Comparison of ENCODE assay signal across 10 cellular contexts in genomic region chr1:205493241-205494085, GRCh38. TPM values are rescaled to one million over a fixed set of nuclear protein-coding genes. Genes with fewer than 3 reads are reported as not detected.
DNase-seq lines count a peak whose midpoint lies in the region; ATAC-seq, FAIRE-seq and TF ChIP-seq lines count a peak whose summit lies in the region.
"Had no signal": no experiment of that assay in that cellular context is flagged by ENCODE, and none has a peak within 500 bp of the region (broad histone marks: within the 10 kb centered on the region; RNA-seq: fewer than 3 reads in every experiment).

No MANE protein-coding gene starts in this region.

- TF ChIP-seq CTCF in GM12878 (IDR thresholded peaks at IDR 0.05 in 2 of 3, conservative IDR thresholded peaks at IDR 0.05 in 1 of 3; ENCODE audit: control insufficient read depth in 2 of 3, extremely low read depth in 1 of 3, insufficient read depth in 1 of 3, low read depth in 3 of 3, low read length in 3 of 3), result no peak
- TF ChIP-seq CTCF in HepG2 (CRISPR knock-in tag; IDR thresholded peaks at IDR 0.05), result no peak
- no peak for TF ChIP-seq CTCF in H9 (conservative IDR thresholded peaks at IDR 0.05)

- H3K36me3 ChIP-seq in GM12878 (ENCODE audit: control insufficient read depth in 2 of 2, insufficient read depth in 2 of 2, low read length in 1 of 2), result no peaks in the 10 kb centered on the region
- H3K36me3 ChIP-seq in HepG2 (replicated peaks in 1 of 2; ENCODE audit: control insufficient read depth in 1 of 2, insufficient read depth in 2 of 2, low read length in 2 of 2), result no peaks in the 10 kb centered on the region

- H3K9ac ChIP-seq in GM12878 (ENCODE audit: control insufficient read depth, insufficient read depth, low read length) (no peak overlapping the region), HepG2 (ENCODE audit: insufficient read depth, low read depth, low read length) (peak overlapping the region; percentile 9; the same call in 1 of the 2 replicates), H9 (ENCODE audit: extremely low read depth, insufficient read length, low read length) (no peak overlapping the region)
- H3K9ac ChIP-seq: KMS-11 had no signal

- no peak overlapping the region for H2BK12ac ChIP-seq in H9 (ENCODE audit: insufficient read length, low read depth, low read length)

- no peak overlapping the region for H3K27ac Mint-ChIP-seq in activated T-helper 1 cell treated with anti-CD3 and anti-CD28 coated beads, Interleukin-12 subunit alpha, Interleukin-12 subunit beta, Interleukin-2, Interleukin-4 antibody, amounts not matched to agents 30 ng/mL and 10 ng/mL and 1 ng/mL, durations not matched to agents 14 hours and 24 hours and 36 hours
- no peak overlapping the region; a peak in 1 of 7 replicates for H3K27ac Mint-ChIP-seq in H9
- H3K27ac Mint-ChIP-seq: activated naive CD8-positive, alpha-beta T cell had no signal

- no peak overlapping the region for H3T11ph ChIP-seq in H9 (ENCODE audit: low read length)

- H3K4me3 ChIP-seq in GM12878 (no peak overlapping the region), HepG2 (replicated peaks in 1 of 3; ENCODE audit: insufficient read depth in 1 of 3, low read depth in 2 of 3, low read length in 3 of 3) (peak overlapping the region in 1 of 3 experiments; percentile 49; a peak in 1 of 6 replicates)

- no peak overlapping the region for H3K14ac ChIP-seq in H9 (ENCODE audit: insufficient read depth, low read length)

- DNase-seq in AG08395 (ENCODE audit: low spot score), result peak; percentile 92
- peak; percentile 82 for DNase-seq in HT1080 (ENCODE audit: low read depth)
- no peak for DNase-seq in GM12878 (ENCODE audit: low read depth, low spot score)
- DNase-seq in HepG2 (ENCODE audit: low spot score), result peak; percentile 41
- DNase-seq in GM12892 (ENCODE audit: insufficient read length), result no peak
- DNase-seq in activated T-helper 1 cell treated with anti-CD3 and anti-CD28 coated beads, Interleukin-12 subunit alpha, Interleukin-12 subunit beta, Interleukin-2, Interleukin-4 antibody, amounts not matched to agents 30 ng/mL and 10 ng/mL and 1 ng/mL, durations not matched to agents 14 hours and 24 hours and 36 hours (ENCODE audit: low spot score), result no peak
- DNase-seq in H9, result no peak
- no peak for DNase-seq in dermis blood vessel endothelial cell

- H3K79me1 ChIP-seq in H9 (ENCODE audit: insufficient read depth, low read depth, low read length, poor library complexity, severe bottlenecking), result no peaks in the 10 kb centered on the region

- H2BK5ac ChIP-seq in H9 (ENCODE audit: insufficient read length, low read length), result no peak overlapping the region

- no peak overlapping the region for H2AK5ac ChIP-seq in H9 (ENCODE audit: insufficient read length, low read length)

- no peaks in the 10 kb centered on the region for H3K36me3 Mint-ChIP-seq in activated T-helper 1 cell treated with anti-CD3 and anti-CD28 coated beads, Interleukin-12 subunit alpha, Interleukin-12 subunit beta, Interleukin-2, Interleukin-4 antibody, amounts not matched to agents 30 ng/mL and 10 ng/mL and 1 ng/mL, durations not matched to agents 14 hours and 24 hours and 36 hours (ENCODE audit: low read depth)
- peaks cover 0 to 2% (median 0%) of the 10 kb centered on the region in 3 experiments; a peak in 1 of 7 replicates for H3K36me3 Mint-ChIP-seq in H9 (ENCODE audit: insufficient read depth in 1 of 3, low read depth in 3 of 3)
- H3K36me3 Mint-ChIP-seq: activated naive CD8-positive, alpha-beta T cell had no signal

- no peaks in the 10 kb centered on the region for H3K9me3 Mint-ChIP-seq in activated T-helper 1 cell treated with anti-CD3 and anti-CD28 coated beads, Interleukin-12 subunit alpha, Interleukin-12 subunit beta, Interleukin-2, Interleukin-4 antibody, amounts not matched to agents 30 ng/mL and 10 ng/mL and 1 ng/mL, durations not matched to agents 14 hours and 24 hours and 36 hours
- H3K9me3 Mint-ChIP-seq in H9, result no peaks in the 10 kb centered on the region

- no peak overlapping the region for H3K23ac ChIP-seq in H9 (ENCODE audit: insufficient read length, low read depth, low read length)

- no peak for TF ChIP-seq POLR2A in GM12878 (IDR thresholded peaks at IDR 0.05; ENCODE audit: low read depth, low read length)
- TF ChIP-seq POLR2A in HepG2 (IDR thresholded peaks at IDR 0.05; ENCODE audit: insufficient read depth in 1 of 2, low read depth in 2 of 2, low read length in 2 of 2), result no peak
- no peak for TF ChIP-seq POLR2A in GM12892 (IDR thresholded peaks at IDR 0.05; ENCODE audit: low read depth, low read length)

- no peak overlapping the region for H4K8ac ChIP-seq in H9 (replicated peaks; ENCODE audit: insufficient read length, low read depth, low read length)

- in situ Hi-C loops in GM12878 (cut with MboI) (no loop called here), HepG2 (cut with HindIII; ENCODE audit: extremely low pct_ligation_motif_present, low pct_unique_long_range_greater_than_20kb) (no loop called here)

- ATAC-seq in GM12878 (peak; percentile 67), HepG2 (peak; percentile 40)

- TF ChIP-seq RAD21 in GM12878 (IDR thresholded peaks at IDR 0.05; ENCODE audit: insufficient read depth, low read depth, low read length), result no peak
- no peak for TF ChIP-seq RAD21 in HepG2 (CRISPR knock-in tag; IDR thresholded peaks at IDR 0.05)

- no peaks in the 10 kb centered on the region for H3K79me2 ChIP-seq in GM12878 (ENCODE audit: control insufficient read depth, insufficient read depth, low read length)
- no peaks in the 10 kb centered on the region for H3K79me2 ChIP-seq in HepG2 (ENCODE audit: insufficient read depth, low read length)
- H3K79me2 ChIP-seq in H9 (ENCODE audit: insufficient read depth, low read length), result no peaks in the 10 kb centered on the region

- H2BK20ac ChIP-seq in H9 (ENCODE audit: low read depth, low read length, poor library complexity, severe bottlenecking), result no peak overlapping the region

- RAD21 ChIA-PET in GM12878 (lab: Charles Lee; ENCODE audit: unreplicated experiment), result interaction anchor here (0.5 to 11.2 kb wide), 8 partner anchors 26 to 220 kb away, joined by 3 to 342 read pairs (median 4); no protein-coding TSS in a partner anchor

- no peak overlapping the region for H3K4me3 Mint-ChIP-seq in activated T-helper 1 cell treated with anti-CD3 and anti-CD28 coated beads, Interleukin-12 subunit alpha, Interleukin-12 subunit beta, Interleukin-2, Interleukin-4 antibody, amounts not matched to agents 30 ng/mL and 10 ng/mL and 1 ng/mL, durations not matched to agents 14 hours and 24 hours and 36 hours
- no peak overlapping the region for H3K4me3 Mint-ChIP-seq in H9
- H3K4me3 Mint-ChIP-seq: activated naive CD8-positive, alpha-beta T cell had no signal

- H3K56ac ChIP-seq in H9 (ENCODE audit: insufficient read length, low read depth, low read length), result no peak overlapping the region

- POLR2A ChIA-PET in GM12878 (lab: Charles Lee) (interaction anchor here (1.0 to 1.6 kb wide), 2 partner anchors 23 to 220 kb away, joined by 3 read pairs; no protein-coding TSS in a partner anchor), HepG2 (lab: Yijun Ruan, JAX) (interaction anchor here (1.1 to 1.7 kb wide), 3 partner anchors 8 to 43 kb away, joined by 4 to 12 read pairs (median 6); partner anchors contain the start of gene CDK18)

- CTCF ChIA-PET in GM12878 (lab: Yijun Ruan, JAX), result interaction anchor here (0.7 to 22.4 kb wide), 12 partner anchors 8 to 169 kb away, joined by 3 to 891 read pairs (median 6); partner anchors contain the start of gene CDK18
- CTCF ChIA-PET in HepG2 (lab: Yijun Ruan, JAX; ENCODE audit: low intra/inter-chr PET ratio, low total read pairs), result no interaction called here

- FAIRE-seq in GM12878 (lab: Jason Lieb, UNC) (no peak), HepG2 (lab: Jason Lieb, UNC) (no peak), GM12892 (lab: Jason Lieb, UNC) (no peak)

- H4K5ac ChIP-seq in H9 (ENCODE audit: insufficient read length, low read depth, low read length), result no peak overlapping the region

- H2AFZ ChIP-seq in GM12878 (ENCODE audit: control insufficient read depth, low read depth, low read length) (no peak overlapping the region), HepG2 (ENCODE audit: low read length) (no peak overlapping the region), H9 (ENCODE audit: low read length) (no peak overlapping the region)

- WGBS in GM12878 (ENCODE audit: insufficient coverage, insufficient replicate concordance, low lambda C conversion rate, missing lambda C conversion rate), result 17% methylated on average over 11 of the region's 11 CpGs
- WGBS in HepG2 (ENCODE audit: low lambda C conversion rate), result 22% methylated on average over 8 of the region's 11 CpGs
- no CpG with 5 or more reads among the region's 11 CpGs for WGBS in H9 (ENCODE audit: extremely low coverage, insufficient read length, low lambda C conversion rate)

- SMC1A ChIA-PET in GM12878 (lab: Charles Lee; ENCODE audit: uncharacterized antibody, unreplicated experiment), result interaction anchor here (1.2 to 17.0 kb wide), 6 partner anchors 8 to 184 kb away, joined by 3 to 319 read pairs (median 6); no protein-coding TSS in a partner anchor

- H3K4me1 Mint-ChIP-seq in activated T-helper 1 cell treated with anti-CD3 and anti-CD28 coated beads, Interleukin-12 subunit alpha, Interleukin-12 subunit beta, Interleukin-2, Interleukin-4 antibody, amounts not matched to agents 30 ng/mL and 10 ng/mL and 1 ng/mL, durations not matched to agents 14 hours and 24 hours and 36 hours (ENCODE audit: low read depth), result peaks cover 4% of the 10 kb centered on the region
- H3K4me1 Mint-ChIP-seq in H9, result peaks cover 38 to 48% of the 10 kb centered on the region in 2 experiments

- no peaks in the 10 kb centered on the region for H3K23me2 ChIP-seq in H9 (ENCODE audit: insufficient read length, low read depth, low read length, poor library complexity, severe bottlenecking)

- intact Hi-C loops in GM12878 (cut with micrococcal nuclease; ENCODE audit: unreplicated experiment) (no loop called here), HepG2 (cut with micrococcal nuclease; ENCODE audit: unreplicated experiment) (no loop called here)
- intact Hi-C loops in activated T-helper 1 cell treated with anti-CD3 and anti-CD28 coated beads, Interleukin-12 subunit alpha, Interleukin-12 subunit beta, Interleukin-2, Interleukin-4 antibody, amounts not matched to agents 30 ng/mL and 10 ng/mL and 1 ng/mL, durations not matched to agents 14 hours and 24 hours and 36 hours (cut with micrococcal nuclease), result no loop called here

- no peak overlapping the region for H2BK120ac ChIP-seq in H9 (ENCODE audit: low read depth, low read length, poor library complexity, severe bottlenecking)

- no peaks in the 10 kb centered on the region for H3K9me3 ChIP-seq in GM12878 (replicated peaks; ENCODE audit: control insufficient read depth, insufficient read depth, low read length)
- H3K9me3 ChIP-seq in HepG2 (ENCODE audit: low read length), result no peaks in the 10 kb centered on the region
- H3K9me3 ChIP-seq in H9 (ENCODE audit: control insufficient read depth, low read depth, low read length), result no peaks in the 10 kb centered on the region

- H3K4me1 ChIP-seq in GM12878 (ENCODE audit: control insufficient read depth, insufficient read depth, low read length), result no peaks in the 10 kb centered on the region
- peaks cover 85% of the 10 kb centered on the region for H3K4me1 ChIP-seq in HepG2 (ENCODE audit: insufficient read depth, low read length)
- peaks cover 4% of the 10 kb centered on the region; the same call in 1 of the 2 replicates for H3K4me1 ChIP-seq in H9 (ENCODE audit: insufficient read depth, low read length)

- TF ChIP-seq EP300 in GM12878 (IDR thresholded peaks at IDR 0.05; ENCODE audit: borderline replicate concordance in 1 of 2, control insufficient read depth in 1 of 2, low read depth in 2 of 2, low read length in 2 of 2) (no peak), HepG2 (IDR thresholded peaks at IDR 0.05; ENCODE audit: low read depth in 2 of 2, low read length in 2 of 2) (no peak), HepG2 (CRISPR knock-in tag; IDR thresholded peaks at IDR 0.05; ENCODE audit: borderline replicate concordance) (no peak)

- H4K20me1 ChIP-seq in GM12878 (ENCODE audit: control insufficient read depth, insufficient read depth) (no peaks in the 10 kb centered on the region), HepG2 (ENCODE audit: insufficient read depth, low read length) (no peaks in the 10 kb centered on the region), H9 (ENCODE audit: control insufficient read depth, insufficient read depth, insufficient read length) (no peaks in the 10 kb centered on the region)

- H3K4me2 ChIP-seq in GM12878 (ENCODE audit: control insufficient read depth, insufficient read depth) (no peak overlapping the region), HepG2 (ENCODE audit: low read depth, low read length) (peak overlapping the region; percentile 83), H9 (ENCODE audit: insufficient read depth, insufficient read length, low read length) (no peak overlapping the region)
- H3K4me2 ChIP-seq: KMS-11 had no signal

- no peak overlapping the region for H3K4ac ChIP-seq in H9 (ENCODE audit: low read depth, low read length)

- peaks cover 19% of the 10 kb centered on the region for H3K27me3 Mint-ChIP-seq in activated T-helper 1 cell treated with anti-CD3 and anti-CD28 coated beads, Interleukin-12 subunit alpha, Interleukin-12 subunit beta, Interleukin-2, Interleukin-4 antibody, amounts not matched to agents 30 ng/mL and 10 ng/mL and 1 ng/mL, durations not matched to agents 14 hours and 24 hours and 36 hours (ENCODE audit: insufficient read depth)
- H3K27me3 Mint-ChIP-seq in H9 (ENCODE audit: low read depth), result peaks cover 25% of the 10 kb centered on the region

- H2BK15ac ChIP-seq in H9 (ENCODE audit: low read depth, low read length), result no peak overlapping the region

- no peak overlapping the region for H3K18ac ChIP-seq in H9 (ENCODE audit: insufficient read length, low read depth, low read length)

- BruUV-seq in GM12878 (replicated peaks; lab: Mats Ljungman, UMichigan), result no TSS peak
- no TSS peak for BruUV-seq in HepG2 (replicated peaks; lab: Mats Ljungman, UMichigan)

- H3K27ac ChIP-seq in GM12878 (ENCODE audit: control insufficient read depth, insufficient read depth) (no peak overlapping the region), HepG2 (ENCODE audit: extremely low read length, insufficient read depth, low read length) (no peak overlapping the region), H9 (ENCODE audit: insufficient read length, low read depth, low read length) (no peak overlapping the region)
- H3K27ac ChIP-seq: KMS-11 had no signal

- H3K27me3 ChIP-seq in GM12878 (replicated peaks in 1 of 2; ENCODE audit: control insufficient read depth in 2 of 2, insufficient read depth in 2 of 2, low read length in 1 of 2) (peaks cover 4% of the 10 kb centered on the region in 2 experiments; a peak in 3 of 4 replicates), HepG2 (ENCODE audit: control insufficient read depth in 1 of 2, insufficient read depth in 2 of 2, low read length in 2 of 2) (peaks cover 0 to 14% of the 10 kb centered on the region in 2 experiments; a peak in 2 of 5 replicates), H9 (ENCODE audit: insufficient read depth, low read length) (no peaks in the 10 kb centered on the region; the same call in 1 of the 2 replicates)

- H4K91ac ChIP-seq in H9 (ENCODE audit: insufficient read length, low read depth, low read length), result no peak overlapping the region

RNA-seq across cellular contexts. Expression of gene CDK18, which starts 11.0 kb away (rescaled TPM):
- 0.87 and 1.7 TPM in 2 replicates for total RNA-seq in HT1080 (2014; rRNA removed; shearing (Covaris generic))
- 2.8 and 2.9 TPM in 2 replicates for polyA plus RNA-seq in HT1080 (2015; cell fraction: cytosol; rRNA removed)
- polyA plus RNA-seq in HT1080 (2015; cell fraction: nucleus; rRNA removed), result 4.5 and 8.6 TPM in 2 replicates
- 20.6 and 21.7 TPM in 2 replicates for total RNA-seq in GM12878 (2013; cell fraction: nucleolus; rRNA removed)
- total RNA-seq in GM12878 (2014; rRNA removed) (0.05 and 0.51 TPM in 2 replicates), GM12878 (2014; rRNA removed; fragmentation: Illumina TruSeq; extraction: Trizol) (0.13 and 0.18 TPM in 2 replicates), GM12878 (2021) (0.64 and 0.88 TPM in 2 replicates), HepG2 (2016; rRNA removed; fragmentation: Illumina TruSeq; extraction: Trizol) (3.2 and 6.4 TPM in 2 replicates), H9 (2021) (34.6 and 38.5 TPM in 2 replicates), dermis blood vessel endothelial cell (0.65 and 1.7 TPM in 2 replicates)
- 0.21 TPM for polyA plus RNA-seq in GM12878 (2011; ENCODE audit: low read depth)
- polyA plus RNA-seq in GM12878 (2011; rRNA removed) (1.9 and 4.4 TPM in 2 replicates), GM12878 (2014; fragmentation: Illumina TruSeq; extraction: Trizol) (0.25 TPM in 1 of 2 replicates, not detected in the other), GM12878 (2014; fragmentation: Nextera tagmentation; extraction: Ambion mirVana) (not detected), GM12878 (2014; rRNA removed) (0.54 and 1.2 TPM in 2 replicates), GM12878 (2016; fragmentation: Nextera tagmentation; extraction: Ambion mirVana) (under 1 TPM; 0.40 to 0.58 TPM), HepG2 (2011; rRNA removed) (38.8 and 45.3 TPM in 2 replicates)
- polyA plus RNA-seq in GM12878 (2011; cell fraction: cytosol; rRNA removed), result 3.9 and 5.8 TPM in 2 replicates
- 30.1 and 38.6 TPM in 2 replicates for polyA plus RNA-seq in GM12878 (2011; cell fraction: nucleus; rRNA removed)
- polyA plus RNA-seq in GM12878 (2012), result 0.41 and 0.95 TPM in 2 replicates
- polyA minus RNA-seq in GM12878 (2011; rRNA and poly(A)+ RNA removed), result 8.6 and 16.9 TPM in 2 replicates
- polyA minus RNA-seq in GM12878 (2011; cell fraction: cytosol; rRNA and poly(A)+ RNA removed), result 5.2 and 6.1 TPM in 2 replicates
- 13.8 and 17.4 TPM in 2 replicates for polyA minus RNA-seq in GM12878 (2011; cell fraction: nucleus; rRNA and poly(A)+ RNA removed)
- total RNA-seq in HepG2 (2016; cell fraction: cytosol; rRNA removed; fragmentation: Illumina TruSeq; extraction: Trizol; ENCODE audit: low read depth), result 10.6 and 10.7 TPM in 2 replicates
- total RNA-seq in HepG2 (2016; cell fraction: insoluble cytoplasmic fraction; rRNA removed; fragmentation: Illumina TruSeq; extraction: Trizol), result 3.6 and 7.0 TPM in 2 replicates
- 8.3 and 10.4 TPM in 2 replicates for total RNA-seq in HepG2 (2016; cell fraction: membrane; rRNA removed; fragmentation: Illumina TruSeq; extraction: Trizol)
- 8.2 and 10.1 TPM in 2 replicates for total RNA-seq in HepG2 (2016; cell fraction: nucleus; rRNA removed; fragmentation: Illumina TruSeq; extraction: Trizol)
- 13.0 and 14.8 TPM in 2 replicates for polyA plus RNA-seq in HepG2 (2011; cell fraction: cytosol; rRNA removed)
- 224 and 255 TPM in 2 replicates for polyA plus RNA-seq in HepG2 (2011; cell fraction: nucleus; rRNA removed)
- 53.5 and 54.3 TPM in 2 replicates for polyA plus RNA-seq in HepG2 (2012)
- 5.2 and 5.9 TPM in 2 replicates for polyA plus RNA-seq in HepG2 (2016; cell fraction: cytosol; fragmentation: Illumina TruSeq; extraction: Trizol; ENCODE audit: low read depth)
- polyA plus RNA-seq in HepG2 (2016; cell fraction: insoluble cytoplasmic fraction; fragmentation: Illumina TruSeq; extraction: Trizol; ENCODE audit: low read depth), result 6.0 and 9.4 TPM in 2 replicates
- 11.2 and 12.4 TPM in 2 replicates for polyA plus RNA-seq in HepG2 (2016; cell fraction: membrane; fragmentation: Illumina TruSeq; extraction: Trizol; ENCODE audit: low read depth)
- 33.1 and 35.8 TPM in 2 replicates for polyA plus RNA-seq in HepG2 (2016; cell fraction: nucleus; fragmentation: Illumina TruSeq; extraction: Trizol; ENCODE audit: insufficient read depth, low read depth)
- 11.0 and 29.7 TPM in 2 replicates for polyA minus RNA-seq in HepG2 (2011; rRNA and poly(A)+ RNA removed; ENCODE audit: low replicate concordance)
- polyA minus RNA-seq in HepG2 (2011; cell fraction: cytosol; rRNA and poly(A)+ RNA removed), result 14.7 and 23.4 TPM in 2 replicates
- 47.0 and 52.3 TPM in 2 replicates for polyA minus RNA-seq in HepG2 (2011; cell fraction: nucleus; rRNA and poly(A)+ RNA removed)
- 0.30 TPM for polyA plus RNA-seq in GM12892 (2012; ENCODE audit: missing spikeins)
- 0.21 and 0.47 TPM in 2 replicates for total RNA-seq in activated T-helper 1 cell treated with anti-CD3 and anti-CD28 coated beads, Interleukin-12 subunit alpha, Interleukin-12 subunit beta, Interleukin-2, Interleukin-4 antibody, amounts not matched to agents 30 ng/mL and 10 ng/mL and 1 ng/mL, durations not matched to agents 14 hours and 24 hours and 36 hours

RNA-seq across cellular contexts. Expression of gene BLACAT1, which starts 37.6 kb away (rescaled TPM):
- 0.10 and 0.19 TPM in 2 replicates for total RNA-seq in HT1080 (2014; rRNA removed; shearing (Covaris generic))
- polyA plus RNA-seq in HT1080 (2015; cell fraction: cytosol; rRNA removed), result 0.50 and 0.93 TPM in 2 replicates
- 2.6 and 4.2 TPM in 2 replicates for polyA plus RNA-seq in HT1080 (2015; cell fraction: nucleus; rRNA removed)
- 0.76 and 1.2 TPM in 2 replicates for total RNA-seq in GM12878 (2013; cell fraction: nucleolus; rRNA removed)
- total RNA-seq in GM12878 (2014; rRNA removed) (0.06 TPM in 1 of 2 replicates, not detected in the other), GM12878 (2014; rRNA removed; fragmentation: Illumina TruSeq; extraction: Trizol) (0.18 and 0.23 TPM in 2 replicates), GM12878 (2021) (0.21 TPM in 2 replicates), HepG2 (2016; rRNA removed; fragmentation: Illumina TruSeq; extraction: Trizol) (0.42 and 1.2 TPM in 2 replicates), H9 (2021) (3.8 and 4.0 TPM in 2 replicates), dermis blood vessel endothelial cell (0.19 TPM in 1 of 2 replicates, not detected in the other)
- polyA plus RNA-seq in GM12878 (2011; ENCODE audit: low read depth), result not detected
- polyA plus RNA-seq in GM12878 (2011; rRNA removed) (1.4 and 1.6 TPM in 2 replicates), GM12878 (2014; fragmentation: Illumina TruSeq; extraction: Trizol) (0.15 and 0.38 TPM in 2 replicates), GM12878 (2014; fragmentation: Nextera tagmentation; extraction: Ambion mirVana) (under 1 TPM in 1 of 2 experiments, not detected in 1; 0.04 TPM), GM12878 (2014; rRNA removed) (0.10 and 0.17 TPM in 2 replicates), GM12878 (2016; fragmentation: Nextera tagmentation; extraction: Ambion mirVana) (under 1 TPM; 0.08 to 0.13 TPM), HepG2 (2011; rRNA removed) (2.7 and 2.8 TPM in 2 replicates)
- polyA plus RNA-seq in GM12878 (2011; cell fraction: cytosol; rRNA removed), result 0.78 and 0.87 TPM in 2 replicates
- 5.1 and 7.0 TPM in 2 replicates for polyA plus RNA-seq in GM12878 (2011; cell fraction: nucleus; rRNA removed)
- polyA plus RNA-seq in GM12878 (2012), result 0.03 TPM in 1 of 2 replicates, not detected in the other
- polyA minus RNA-seq in GM12878 (2011; rRNA and poly(A)+ RNA removed), result 2.0 and 3.0 TPM in 2 replicates
- polyA minus RNA-seq in GM12878 (2011; cell fraction: cytosol; rRNA and poly(A)+ RNA removed), result not detected in 2 replicates
- 2.3 and 2.6 TPM in 2 replicates for polyA minus RNA-seq in GM12878 (2011; cell fraction: nucleus; rRNA and poly(A)+ RNA removed)
- 0.18 TPM in 1 of 2 replicates, not detected in the other for total RNA-seq in HepG2 (2016; cell fraction: cytosol; rRNA removed; fragmentation: Illumina TruSeq; extraction: Trizol; ENCODE audit: low read depth)
- 0.28 and 1.4 TPM in 2 replicates for total RNA-seq in HepG2 (2016; cell fraction: insoluble cytoplasmic fraction; rRNA removed; fragmentation: Illumina TruSeq; extraction: Trizol)
- total RNA-seq in HepG2 (2016; cell fraction: membrane; rRNA removed; fragmentation: Illumina TruSeq; extraction: Trizol), result 0.10 and 0.28 TPM in 2 replicates
- 2.8 and 3.4 TPM in 2 replicates for total RNA-seq in HepG2 (2016; cell fraction: nucleus; rRNA removed; fragmentation: Illumina TruSeq; extraction: Trizol)
- 1.2 and 1.4 TPM in 2 replicates for polyA plus RNA-seq in HepG2 (2011; cell fraction: cytosol; rRNA removed)
- 6.9 and 7.0 TPM in 2 replicates for polyA plus RNA-seq in HepG2 (2011; cell fraction: nucleus; rRNA removed)
- 0.36 and 0.88 TPM in 2 replicates for polyA plus RNA-seq in HepG2 (2012)
- polyA plus RNA-seq in HepG2 (2016; cell fraction: cytosol; fragmentation: Illumina TruSeq; extraction: Trizol; ENCODE audit: low read depth), result 0.07 and 0.09 TPM in 2 replicates
- 0.48 and 0.52 TPM in 2 replicates for polyA plus RNA-seq in HepG2 (2016; cell fraction: insoluble cytoplasmic fraction; fragmentation: Illumina TruSeq; extraction: Trizol; ENCODE audit: low read depth)
- polyA plus RNA-seq in HepG2 (2016; cell fraction: membrane; fragmentation: Illumina TruSeq; extraction: Trizol; ENCODE audit: low read depth), result 0.12 and 0.19 TPM in 2 replicates
- 2.2 and 2.7 TPM in 2 replicates for polyA plus RNA-seq in HepG2 (2016; cell fraction: nucleus; fragmentation: Illumina TruSeq; extraction: Trizol; ENCODE audit: insufficient read depth, low read depth)
- 0.37 and 5.7 TPM in 2 replicates for polyA minus RNA-seq in HepG2 (2011; rRNA and poly(A)+ RNA removed; ENCODE audit: low replicate concordance)
- 0.79 and 0.97 TPM in 2 replicates for polyA minus RNA-seq in HepG2 (2011; cell fraction: cytosol; rRNA and poly(A)+ RNA removed)
- polyA minus RNA-seq in HepG2 (2011; cell fraction: nucleus; rRNA and poly(A)+ RNA removed), result 9.9 and 10.4 TPM in 2 replicates
- polyA plus RNA-seq in GM12892 (2012; ENCODE audit: missing spikeins), result not detected
- 0.16 and 0.24 TPM in 2 replicates for total RNA-seq in activated T-helper 1 cell treated with anti-CD3 and anti-CD28 coated beads, Interleukin-12 subunit alpha, Interleukin-12 subunit beta, Interleukin-2, Interleukin-4 antibody, amounts not matched to agents 30 ng/mL and 10 ng/mL and 1 ng/mL, durations not matched to agents 14 hours and 24 hours and 36 hours

Comparison
In these comparisons a context has a peak if more than half of its experiments do, and no peak if none do; other contexts are left out.
1. DNase-seq: peak in AG08395 (single experiment), HT1080 (single experiment) and HepG2 (single experiment); none in GM12878 (single experiment), GM12892 (single experiment), activated T-helper 1 cell treated with anti-CD3 and anti-CD28 coated beads, Interleukin-12 subunit alpha, Interleukin-12 subunit beta, Interleukin-2, Interleukin-4 antibody, amounts not matched to agents 30 ng/mL and 10 ng/mL and 1 ng/mL, durations not matched to agents 14 hours and 24 hours and 36 hours (single experiment), H9 (single experiment) and dermis blood vessel endothelial cell (single experiment).